1 cellular context compared by ENCODE assay signal in genomic region chr11:131691558-131692041, GRCh38.
A peak's percentile ranks its signal among the peaks of the same experiment; 100 is the strongest.
TF ChIP-seq lines count a peak whose summit lies in the region.

No MANE protein-coding gene starts in this region.

TF ChIP-seq in K562, 482 proteins besides CTCF, POLR2A, EP300 and RAD21 (continued from another document):
- TF ChIP-seq E2F6 (IDR thresholded peaks at IDR 0.05; ENCODE audit: borderline replicate concordance in 1 of 2, extremely low read depth in 1 of 2, insufficient read depth in 1 of 2, insufficient read length in 1 of 2, low read depth in 1 of 2, low read length in 1 of 2, poor library complexity in 1 of 2, severe bottlenecking in 1 of 2) = peak in 1 of 2 experiments; percentile 21
TF ChIP-seq in K562: peak in this region for 4.
